8 cellular contexts compared by ENCODE assay signal in genomic region chr1:204084247-204084772, GRCh38.
DNase-seq lines count a peak whose midpoint lies in the region; ATAC-seq and TF ChIP-seq lines count a peak whose summit lies in the region.

No MANE protein-coding gene starts in this region.

- H3K27me3 Mint-ChIP-seq in stimulated activated memory B cell treated with anti-CD40 and anti-IgM and Interleukin-4, amounts not matched to agents 10 μg/mL and 1 μg/mL and 100 μg/mL, for 72 hours: peaks cover 18% of the 10 kb centered on the region

- no peak overlapping the region for H3K4me3 Mint-ChIP-seq in stimulated activated memory B cell treated with anti-CD40 and anti-IgM and Interleukin-4, amounts not matched to agents 10 μg/mL and 1 μg/mL and 100 μg/mL, for 72 hours

- ATAC-seq in HG03159 (IDR thresholded peaks at IDR 0.05; ENCODE audit: unreplicated experiment) (no peak), HG03196 (IDR thresholded peaks at IDR 0.05; ENCODE audit: unreplicated experiment) (no peak), HG02852 (IDR thresholded peaks at IDR 0.05; ENCODE audit: unreplicated experiment) (no peak)
- ATAC-seq in stimulated activated memory B cell treated with anti-CD40 and anti-IgM and Interleukin-4, amounts not matched to agents 10 μg/mL and 1 μg/mL and 100 μg/mL, for 72 hours: no peak

- TF ChIP-seq CTCF in 22Rv1 (IDR thresholded peaks at IDR 0.05): 0 out of 2 replicates have a peak, but pooled peaks have one; percentile 7

- DNase-seq in NCI-H2029 (lab: John Stamatoyannopoulos, UW) (peak; percentile 94), caudate nucleus (lab: John Stamatoyannopoulos, UW) (peak in 31 of 61 donors; percentile 10 to 98 (median 44)), midbrain (lab: John Stamatoyannopoulos, UW) (peak; percentile 60)

- H3K27ac Mint-ChIP-seq in stimulated activated memory B cell treated with anti-CD40 and anti-IgM and Interleukin-4, amounts not matched to agents 10 μg/mL and 1 μg/mL and 100 μg/mL, for 72 hours: no peak overlapping the region

- no peaks in the 10 kb centered on the region for H3K9me3 Mint-ChIP-seq in stimulated activated memory B cell treated with anti-CD40 and anti-IgM and Interleukin-4, amounts not matched to agents 10 μg/mL and 1 μg/mL and 100 μg/mL, for 72 hours

- H3K4me1 Mint-ChIP-seq in stimulated activated memory B cell treated with anti-CD40 and anti-IgM and Interleukin-4, amounts not matched to agents 10 μg/mL and 1 μg/mL and 100 μg/mL, for 72 hours: no peaks in the 10 kb centered on the region

- H3K36me3 Mint-ChIP-seq in stimulated activated memory B cell treated with anti-CD40 and anti-IgM and Interleukin-4, amounts not matched to agents 10 μg/mL and 1 μg/mL and 100 μg/mL, for 72 hours: no peaks in the 10 kb centered on the region

- H3K27ac ChIP-seq in 22Rv1: peak overlapping the region; percentile 75
- peak overlapping the region; percentile 72 for H3K27ac ChIP-seq in caudate nucleus (ENCODE audit: low read depth, low read length)

Comparison
In these comparisons a context has a peak if more than half of its experiments do, and no peak if none do; other contexts are left out.
1. DNase-seq: peak in every context shown above with its lines; median percentile 94 in NCI-H2029; 60 in midbrain; 44 in caudate nucleus.